ENCODE assay signal across 12 cellular contexts in genomic region chr5:32004404-32004803, GRCh38.
A peak's percentile ranks its signal among the peaks of the same experiment; 100 is the strongest.
DNase-seq lines count a peak whose midpoint lies in the region; ATAC-seq and TF ChIP-seq lines count a peak whose summit lies in the region.
"Had no signal": no experiment of that assay in that cellular context is flagged by ENCODE, and none has a peak within 500 bp of the region (broad histone marks: within the 10 kb centered on the region; RNA-seq: fewer than 3 reads in every experiment).

No MANE protein-coding gene starts in this region.

- ATAC-seq in GM19351 (IDR thresholded peaks at IDR 0.05; ENCODE audit: unreplicated experiment) (peak; percentile 60), HG02588 (IDR thresholded peaks at IDR 0.05; ENCODE audit: unreplicated experiment) (peak; percentile 68), HG03342 (IDR thresholded peaks at IDR 0.05; ENCODE audit: unreplicated experiment) (peak; percentile 83)
- ATAC-seq: activated CD8-positive, alpha-beta T cell treated with anti-CD3 and anti-CD28 coated beads, Interleukin-2, amount 10 ng/mL, durations not matched to agents 7 days and 5 days; body of pancreas had no signal

- DNase-seq in NCI-H1694 (lab: John Stamatoyannopoulos, UW) (no peak), posterior vena cava (ENCODE audit: low spot score) (no peak), GM13976 (ENCODE audit: low spot score) (no peak), RKO (ENCODE audit: low spot score) (no peak)
- DNase-seq: activated CD8-positive, alpha-beta T cell treated with anti-CD3 and anti-CD28 coated beads, Interleukin-2, amount 10 ng/mL, durations not matched to agents 7 days and 5 days; body of pancreas; effector memory CD4-positive, alpha-beta T cell; EL; nucleus accumbens had no signal

- intact Hi-C loops in posterior vena cava (cut with DNase I): no loop called here

- TF ChIP-seq CTCF in GM13976 (IDR thresholded peaks at IDR 0.05; ENCODE audit: borderline replicate concordance, control extremely low read depth, extremely low read depth, insufficient read depth, missing control alignments): no peak

- in situ Hi-C loops in GM13976 (cut with MboI; ENCODE audit: low sequenced_read_pairs, unreplicated experiment): no loop called here
